In genomic region chr15:25801586-25802284, GRCh38 we compare ENCODE assay signal across 30 cellular contexts.
DNase-seq lines count a peak whose midpoint lies in the region; ATAC-seq and TF ChIP-seq lines count a peak whose summit lies in the region.
"Had no signal": no experiment of that assay in that cellular context is flagged by ENCODE, and none has a peak within 500 bp of the region (broad histone marks: within the 10 kb centered on the region; RNA-seq: fewer than 3 reads in every experiment).

No MANE protein-coding gene starts in this region.

- no peak for TF ChIP-seq POLR2A in esophagus muscularis mucosa (IDR thresholded peaks at IDR 0.05; ENCODE audit: low read depth)

- intact Hi-C loops in Right ventricle myocardium superior (cut with DNase I) = no loop called here
- intact Hi-C loops in cardiac septum (cut with DNase I) = no loop called here
- intact Hi-C loops in esophagus muscularis mucosa (cut with DNase I) = no loop called here

- no peak overlapping the region for H3K4me3 Mint-ChIP-seq in osteocyte (ENCODE audit: unreplicated experiment)
- H3K4me3 Mint-ChIP-seq: activated CD8-positive, alpha-beta memory T cell treated with anti-CD3 and anti-CD28 coated beads, Interleukin-2, amount 10 ng/mL, durations not matched to agents 7 days and 5 days; activated T-cell treated with anti-CD3 and anti-CD28 coated beads, Interleukin-2, amount 50 U/mL, for 4 hours; mesothelial cell of epicardium; T-helper 1 cell treated with Interleukin-12 subunit alpha and Interleukin-12 subunit beta and Interleukin-4 antibody, amounts not matched to agents 30 μg/mL and 1 μg/mL, for 36 hours; type B pancreatic cell had no signal

- no peaks in the 10 kb centered on the region for H3K36me3 ChIP-seq in esophagus muscularis mucosa
- H3K36me3 ChIP-seq: BE2C, left lung had no signal

- H3K27me3 Mint-ChIP-seq in osteocyte (ENCODE audit: unreplicated experiment) = no peaks in the 10 kb centered on the region
- H3K27me3 Mint-ChIP-seq: activated CD8-positive, alpha-beta memory T cell treated with anti-CD3 and anti-CD28 coated beads, Interleukin-2, amount 10 ng/mL, durations not matched to agents 7 days and 5 days had no signal

- peak overlapping the region; percentile 49 for H3K27ac Mint-ChIP-seq in osteocyte (ENCODE audit: unreplicated experiment)
- H3K27ac Mint-ChIP-seq: activated CD8-positive, alpha-beta memory T cell treated with anti-CD3 and anti-CD28 coated beads, Interleukin-2, amount 10 ng/mL, durations not matched to agents 7 days and 5 days; mesothelial cell of epicardium; T-helper 1 cell treated with Interleukin-12 subunit alpha and Interleukin-12 subunit beta and Interleukin-4 antibody, amounts not matched to agents 30 μg/mL and 1 μg/mL, for 36 hours; type B pancreatic cell had no signal

- peaks cover 17 to 59% (median 48%) of the 10 kb centered on the region in 4 donors for H3K4me1 ChIP-seq in esophagus muscularis mucosa
- H3K4me1 ChIP-seq: BE2C had no signal

- peaks cover 45% of the 10 kb centered on the region for H3K4me1 Mint-ChIP-seq in osteocyte (ENCODE audit: unreplicated experiment)

- no peaks in the 10 kb centered on the region for H3K9me3 Mint-ChIP-seq in osteocyte (ENCODE audit: unreplicated experiment)
- H3K9me3 Mint-ChIP-seq: activated T-cell treated with anti-CD3 and anti-CD28 coated beads, Interleukin-2, amount 50 U/mL, for 4 hours; mesothelial cell of epicardium; T-helper 1 cell treated with Interleukin-12 subunit alpha and Interleukin-12 subunit beta and Interleukin-4 antibody, amounts not matched to agents 30 μg/mL and 1 μg/mL, for 36 hours; type B pancreatic cell had no signal

- DNase-seq in Right ventricle myocardium superior (no peak), cardiac septum (ENCODE audit: low spot score) (no peak), esophagus muscularis mucosa (ENCODE audit: extremely low spot score) (peak; percentile 84), osteocyte (ENCODE audit: extremely low spot score, unreplicated experiment) (peak; percentile 42), AG08395 (ENCODE audit: low spot score) (no peak), AML-193 (lab: John Stamatoyannopoulos, UW) (no peak)
- DNase-seq in activated naive CD4-positive, alpha-beta T cell treated with Interleukin-2 at 50 U/mL for 16 hours = no peak
- no peak for DNase-seq in stimulated activated CD4-positive, alpha-beta T cell treated with anti-CD3 and anti-CD28 coated beads, Interleukin-15, amount 100 ng/mL, for 24 hours
- DNase-seq: activated CD4-positive, alpha-beta T cell treated with anti-CD3 and anti-CD28 coated beads, Interleukin-2, amount 50 U/mL, for 4 hours; activated CD8-positive, alpha-beta memory T cell treated with anti-CD3 and anti-CD28 coated beads, Interleukin-2, amount 10 ng/mL, durations not matched to agents 7 days and 5 days; activated gamma-delta T cell treated with Interleukin-2 at 50 U/mL for 16 hours; activated T-cell treated with anti-CD3 and anti-CD28 coated beads, Interleukin-2, amount 50 U/mL, for 4 hours; BE2C; DMS153; HCEC 1CT; immature natural killer cell; naive B cell; NCI-H1417; NCI-H2029 treated with DMSO at 0.1 percent for 48 hours; NCI-H524; psoas muscle; SK-N-SH; stimulated activated CD4-positive, alpha-beta T cell treated with anti-CD3 and anti-CD28 coated beads, Interleukin-4, amount 100 ng/mL, for 24 hours had no signal

- H3K9me3 ChIP-seq in esophagus muscularis mucosa = no peaks in the 10 kb centered on the region
- H3K9me3 ChIP-seq: BE2C, left lung, psoas muscle, SK-N-SH had no signal

- 76% methylated on average over 21 of the region's 24 CpGs for WGBS in esophagus muscularis mucosa

- TF ChIP-seq CTCF in esophagus muscularis mucosa (IDR thresholded peaks at IDR 0.05) = no peak
- TF ChIP-seq CTCF in osteocyte (IDR thresholded peaks at IDR 0.05) = no peak

- H3K27me3 ChIP-seq in esophagus muscularis mucosa = no peaks in the 10 kb centered on the region
- H3K27me3 ChIP-seq: BE2C, left lung had no signal

- H3K36me3 Mint-ChIP-seq in osteocyte (ENCODE audit: unreplicated experiment) = peaks cover 7% of the 10 kb centered on the region
- H3K36me3 Mint-ChIP-seq: mesothelial cell of epicardium, naive B cell, type B pancreatic cell had no signal

- no peak overlapping the region for H3K27ac ChIP-seq in esophagus muscularis mucosa (replicated peaks in 1 of 4)
- H3K27ac ChIP-seq: left lung, psoas muscle had no signal

- no peak overlapping the region for H3K4me3 ChIP-seq in esophagus muscularis mucosa
- H3K4me3 ChIP-seq: GM12878, left lung, psoas muscle had no signal

- TF ChIP-seq EP300 in esophagus muscularis mucosa (IDR thresholded peaks at IDR 0.05) = no peak

- ATAC-seq in Right ventricle myocardium superior (ENCODE audit: poor library complexity) = peak; percentile 50
- ATAC-seq: activated CD4-positive, CD25-positive, alpha-beta regulatory T cell treated with anti-CD3 and anti-CD28 coated beads, Interleukin-2, amount 50 U/mL, for 24 hours; activated CD8-positive, alpha-beta memory T cell treated with anti-CD3 and anti-CD28 coated beads, Interleukin-2, amount 10 ng/mL, durations not matched to agents 7 days and 5 days; activated T-cell treated with anti-CD3 and anti-CD28 coated beads, Interleukin-2, amount 50 U/mL, for 4 hours; GM12878; HepG2; left lung; psoas muscle had no signal

Comparison
In these comparisons a context has a peak if more than half of its experiments do, and no peak if none do; other contexts are left out.
1. DNase-seq: peak in esophagus muscularis mucosa (single experiment) and osteocyte (single experiment); none in Right ventricle myocardium superior (single experiment), cardiac septum (single experiment), AG08395 (single experiment), activated naive CD4-positive, alpha-beta T cell treated with Interleukin-2 at 50 U/mL for 16 hours (single experiment), AML-193 (0 of 2) and stimulated activated CD4-positive, alpha-beta T cell treated with anti-CD3 and anti-CD28 coated beads, Interleukin-15, amount 100 ng/mL, for 24 hours (single experiment).